In genomic region chr2:98731709-98732349, GRCh38 we compare ENCODE assay signal across 8 cellular contexts. TPM values are rescaled to one million over a fixed set of nuclear protein-coding genes. Genes with fewer than 3 reads are reported as not detected.
DNase-seq lines count a peak whose midpoint lies in the region; ATAC-seq lines count a peak whose summit lies in the region.

No MANE protein-coding gene starts in this region.

- ATAC-seq in GM19035 (IDR thresholded peaks at IDR 0.05; ENCODE audit: unreplicated experiment): no peak

- DNase-seq in DMS53 (lab: John Stamatoyannopoulos, UW) (peak; percentile 70), NCI-H526 treated with DMSO at 0.1 percent for 48 hours (lab: John Stamatoyannopoulos, UW) (peak; percentile 7), neuronal stem cell (ENCODE audit: low spot score) (peak; percentile 11), NCI-H1092 treated with DMSO at 0.1 percent for 48 hours (lab: John Stamatoyannopoulos, UW) (no peak), NCI-H2196 treated with DMSO at 0.1 percent for 48 hours (lab: John Stamatoyannopoulos, UW; ENCODE audit: unreplicated experiment) (no peak)
- DNase-seq in effector memory CD4-positive, alpha-beta T cell: no peak
- no peak for DNase-seq in central memory CD4-positive, alpha-beta T cell

- no peak overlapping the region for H3K4ac ChIP-seq in neuronal stem cell (ENCODE audit: low read length)

- H2AFZ ChIP-seq in neuronal stem cell (ENCODE audit: low read length): peak overlapping the region; percentile 98

- H2BK15ac ChIP-seq in neuronal stem cell (ENCODE audit: low read length): no peak overlapping the region

- no peak overlapping the region for H2BK120ac ChIP-seq in neuronal stem cell (ENCODE audit: low read depth, low read length)

- no CpG with 5 or more reads among the region's 13 CpGs for WGBS in neuronal stem cell (ENCODE audit: extremely low coverage in 2 of 2, insufficient read length in 2 of 2, insufficient replicate concordance in 1 of 2), 2 donors

- no peak overlapping the region for H3K14ac ChIP-seq in neuronal stem cell (ENCODE audit: low read length)

- no peaks in the 10 kb centered on the region for H3K9me3 ChIP-seq in effector memory CD4-positive, alpha-beta T cell (ENCODE audit: control insufficient read depth, low read length)
- no peaks in the 10 kb centered on the region for H3K9me3 ChIP-seq in neuronal stem cell (replicated peaks in 1 of 2; ENCODE audit: control insufficient read depth in 2 of 2, insufficient read depth in 1 of 2, low read depth in 1 of 2, low read length in 2 of 2)

- H4K91ac ChIP-seq in neuronal stem cell (ENCODE audit: low read depth, low read length, poor library complexity): no peak overlapping the region

- no peaks in the 10 kb centered on the region for H3K27me3 ChIP-seq in effector memory CD4-positive, alpha-beta T cell (replicated peaks; ENCODE audit: control insufficient read depth, insufficient read depth, low read length, poor library complexity, severe bottlenecking)
- H3K27me3 ChIP-seq in neuronal stem cell (ENCODE audit: control insufficient read depth in 3 of 3, insufficient read depth in 3 of 3, low read depth in 1 of 3, low read length in 3 of 3): peaks cover 0 to 53% (median 11%) of the 10 kb centered on the region in 3 experiments

- no peak overlapping the region for H2BK5ac ChIP-seq in neuronal stem cell (ENCODE audit: low read length)

- H2AK5ac ChIP-seq in neuronal stem cell (ENCODE audit: low read depth, low read length): no peak overlapping the region

- no peak overlapping the region for H2BK12ac ChIP-seq in neuronal stem cell (ENCODE audit: low read length)

- H3K4me1 ChIP-seq in effector memory CD4-positive, alpha-beta T cell (ENCODE audit: control insufficient read depth, insufficient read depth, low read length, poor library complexity, severe bottlenecking): peaks cover 38% of the 10 kb centered on the region
- no peaks in the 10 kb centered on the region for H3K4me1 ChIP-seq in neuronal stem cell (ENCODE audit: control insufficient read depth in 2 of 2, insufficient read depth in 1 of 2, low read depth in 1 of 2, low read length in 2 of 2)

- no peaks in the 10 kb centered on the region for H3K79me1 ChIP-seq in neuronal stem cell (ENCODE audit: low read depth, low read length)

- peak overlapping the region; percentile 75 for H3K4me3 ChIP-seq in effector memory CD4-positive, alpha-beta T cell (ENCODE audit: insufficient read depth, low read depth, low read length, poor library complexity, severe bottlenecking)
- H3K4me3 ChIP-seq in neuronal stem cell (ENCODE audit: low read length in 2 of 2): peak overlapping the region; percentile 55 to 81

- no peaks in the 10 kb centered on the region for H3K36me3 ChIP-seq in effector memory CD4-positive, alpha-beta T cell (ENCODE audit: control insufficient read depth, insufficient read depth, low read length)
- no peaks in the 10 kb centered on the region for H3K36me3 ChIP-seq in neuronal stem cell (replicated peaks in 1 of 2; ENCODE audit: control insufficient read depth in 2 of 2, insufficient read depth in 2 of 2, low read length in 2 of 2)

- H3K9ac ChIP-seq in neuronal stem cell (ENCODE audit: low read depth, low read length, poor library complexity): no peak overlapping the region

- H3K23ac ChIP-seq in neuronal stem cell (ENCODE audit: low read depth, low read length, poor library complexity): no peak overlapping the region

- peak overlapping the region; percentile 96 for H3K27ac ChIP-seq in effector memory CD4-positive, alpha-beta T cell (ENCODE audit: insufficient read depth, low read length, poor library complexity, severe bottlenecking)
- no peak overlapping the region for H3K27ac ChIP-seq in neuronal stem cell (replicated peaks; ENCODE audit: low read length)

- H3K4me2 ChIP-seq in neuronal stem cell (ENCODE audit: insufficient read depth, low read length, poor library complexity, severe bottlenecking): peak overlapping the region; percentile 67

- no peak overlapping the region for H4K8ac ChIP-seq in neuronal stem cell (ENCODE audit: low read depth, low read length)

- H3K18ac ChIP-seq in neuronal stem cell (ENCODE audit: low read length): peak overlapping the region; percentile 94

RNA-seq across cellular contexts. Expression of gene MGAT4A, which starts 0.9 kb away (rescaled TPM):
- polyA plus RNA-seq in neuronal stem cell (2013, experiment 1 of 2): 3.4 TPM
- 3.4 TPM for polyA plus RNA-seq in neuronal stem cell (2013, experiment 2 of 2)

Comparison
In these comparisons a context has a peak if more than half of its experiments do, and no peak if none do; other contexts are left out.
1. DNase-seq: peak in DMS53 (single experiment), NCI-H526 treated with DMSO at 0.1 percent for 48 hours (single experiment) and neuronal stem cell (single experiment); none in effector memory CD4-positive, alpha-beta T cell (0 of 3), NCI-H1092 treated with DMSO at 0.1 percent for 48 hours (single experiment), central memory CD4-positive, alpha-beta T cell (single experiment) and NCI-H2196 treated with DMSO at 0.1 percent for 48 hours (single experiment).